In the genomic region with DNA sequence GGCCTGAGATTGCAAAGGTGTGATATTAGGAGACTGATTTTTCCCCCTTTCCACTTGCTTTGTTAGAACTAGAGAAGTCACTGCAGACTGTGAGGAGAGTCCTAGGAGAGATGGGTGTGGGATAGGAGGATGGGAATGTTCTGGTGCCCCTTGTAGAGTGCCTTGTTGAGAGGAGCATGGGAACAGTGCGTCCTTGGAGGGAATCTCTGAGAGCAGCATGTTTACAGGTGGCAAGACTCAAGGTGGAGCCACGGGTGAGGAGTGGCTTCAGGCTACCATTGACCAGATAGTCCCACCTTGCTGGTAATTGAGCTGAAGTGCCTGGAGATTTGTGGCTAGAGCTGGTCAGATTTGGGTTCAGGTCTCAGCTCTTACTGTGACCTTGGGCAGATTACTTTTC, we compare ENCODE assay signal across 14 cellular contexts. TPM values are rescaled to one million over a fixed set of nuclear protein-coding genes. Genes with fewer than 3 reads are reported as not detected.
A peak's percentile ranks its signal among the peaks of the same experiment; 100 is the strongest.
DNase-seq lines count a peak whose midpoint lies in the region; ATAC-seq and TF ChIP-seq lines count a peak whose summit lies in the region.
"Had no signal": no experiment of that assay in that cellular context is flagged by ENCODE, and none has a peak within 500 bp of the region (broad histone marks: within the 10 kb centered on the region; RNA-seq: fewer than 3 reads in every experiment).

No MANE protein-coding gene starts in this region.

- no peak for ATAC-seq in stimulated activated effector memory CD8-positive, alpha-beta T cell treated with anti-CD3 and anti-CD28 coated beads, Interleukin-12 subunit alpha, Interleukin-12 subunit beta, amount 100 ng/mL, for 72 hours
- ATAC-seq: left lobe of liver had no signal

- no peak for DNase-seq in CD8-positive, alpha-beta memory T cell
- DNase-seq in dorsolateral prefrontal cortex = peak in 1 of 10 donors; percentile 24
- DNase-seq in stimulated activated effector memory CD8-positive, alpha-beta T cell treated with anti-CD3 and anti-CD28 coated beads, Interleukin-12 subunit alpha, Interleukin-12 subunit beta, amount 100 ng/mL, for 72 hours (ENCODE audit: low spot score in 2 of 2) = no peak
- DNase-seq in NCI-H1092 (lab: John Stamatoyannopoulos, UW) = no peak
- no peak for DNase-seq in NCI-H1092 treated with DMSO at 0.1 percent for 48 hours (lab: John Stamatoyannopoulos, UW)
- DNase-seq in Caco-2 = no peak
- DNase-seq: activated CD4-positive, CD25-positive, alpha-beta regulatory T cell; DMS153; effector CD8-positive, alpha-beta T cell; HCEC 1CT; NCI-H146; NCI-H748 treated with DMSO at 0.1 percent for 48 hours had no signal

- no peak for TF ChIP-seq CTCF in Loucy (conservative IDR thresholded peaks at IDR 0.05; ENCODE audit: low read length)
- no peak for TF ChIP-seq CTCF in dorsolateral prefrontal cortex (IDR thresholded peaks at IDR 0.05 in 54 of 56, conservative IDR thresholded peaks at IDR 0.05 in 2 of 56; ENCODE audit: low read depth in 1 of 56, partially characterized antibody in 56 of 56)
- no peak for TF ChIP-seq CTCF in Caco-2 (IDR thresholded peaks at IDR 0.05; ENCODE audit: insufficient read depth in 1 of 2, low read depth in 1 of 2, low read length in 1 of 2, severe bottlenecking in 1 of 2, unreplicated experiment in 1 of 2)

- no peaks in the 10 kb centered on the region for H3F3A ChIP-seq in Loucy (ENCODE audit: low read depth)

- H3K9me3 ChIP-seq in CD8-positive, alpha-beta memory T cell (ENCODE audit: low read length) = no peaks in the 10 kb centered on the region
- no peaks in the 10 kb centered on the region for H3K9me3 ChIP-seq in Loucy (ENCODE audit: insufficient read depth, low read depth, low read length)
- no peaks in the 10 kb centered on the region for H3K9me3 ChIP-seq in Caco-2

- peaks cover 97% of the 10 kb centered on the region for H4K20me1 ChIP-seq in Loucy (ENCODE audit: insufficient read depth, low read length, poor library complexity, severe bottlenecking)

- H3K9me2 ChIP-seq in Loucy (replicated peaks; ENCODE audit: low read depth, low read length) = no peaks in the 10 kb centered on the region

- peak overlapping the region; percentile 87 for H3K4me2 ChIP-seq in Loucy (ENCODE audit: low read depth, low read length, poor library complexity, severe bottlenecking)

- H3K79me2 ChIP-seq in Loucy (ENCODE audit: insufficient read depth, low read length) = peaks cover 98% of the 10 kb centered on the region

- BruUV-seq in Caco-2 (replicated peaks; lab: Mats Ljungman, UMichigan) = no TSS peak

- H3K27ac Mint-ChIP-seq in CD8-positive, alpha-beta memory T cell = peak overlapping the region; percentile 80 to 99 (median 94)
- H3K27ac Mint-ChIP-seq in stimulated activated effector memory CD8-positive, alpha-beta T cell treated with anti-CD3 and anti-CD28 coated beads, Interleukin-12 subunit alpha, Interleukin-12 subunit beta, amount 100 ng/mL, for 72 hours = peak overlapping the region; percentile 82
- H3K27ac Mint-ChIP-seq in Caco-2 (ENCODE audit: unreplicated experiment) = no peak overlapping the region

- H3K4me3 Mint-ChIP-seq in CD8-positive, alpha-beta memory T cell = peak overlapping the region; percentile 89 to 98 (median 94)
- peak overlapping the region; percentile 84 for H3K4me3 Mint-ChIP-seq in stimulated activated effector memory CD8-positive, alpha-beta T cell treated with anti-CD3 and anti-CD28 coated beads, Interleukin-12 subunit alpha, Interleukin-12 subunit beta, amount 100 ng/mL, for 72 hours
- H3K4me3 Mint-ChIP-seq in Caco-2 (ENCODE audit: unreplicated experiment) = no peak overlapping the region

- intact Hi-C loops in dorsolateral prefrontal cortex (cut with DNase I) (no loop called here), Caco-2 (cut with micrococcal nuclease; ENCODE audit: unreplicated experiment) (no loop called here)

- H3K27ac ChIP-seq in CD8-positive, alpha-beta memory T cell (ENCODE audit: low read depth, low read length) = no peak overlapping the region
- H3K27ac ChIP-seq in dorsolateral prefrontal cortex = peak overlapping the region in 51 of 59 donors; percentile 4 to 99 (median 79)

- H3K4me1 Mint-ChIP-seq in CD8-positive, alpha-beta memory T cell = peaks cover 96 to 98% (median 98%) of the 10 kb centered on the region in 3 donors
- peaks cover 99% of the 10 kb centered on the region for H3K4me1 Mint-ChIP-seq in stimulated activated effector memory CD8-positive, alpha-beta T cell treated with anti-CD3 and anti-CD28 coated beads, Interleukin-12 subunit alpha, Interleukin-12 subunit beta, amount 100 ng/mL, for 72 hours
- no peaks in the 10 kb centered on the region for H3K4me1 Mint-ChIP-seq in Caco-2 (ENCODE audit: low read depth, unreplicated experiment)

- no peak overlapping the region for H3K9ac ChIP-seq in Loucy (ENCODE audit: low read depth, low read length, poor library complexity, severe bottlenecking)

- H3K9me3 Mint-ChIP-seq in CD8-positive, alpha-beta memory T cell = no peaks in the 10 kb centered on the region
- H3K9me3 Mint-ChIP-seq in stimulated activated effector memory CD8-positive, alpha-beta T cell treated with anti-CD3 and anti-CD28 coated beads, Interleukin-12 subunit alpha, Interleukin-12 subunit beta, amount 100 ng/mL, for 72 hours = no peaks in the 10 kb centered on the region
- no peaks in the 10 kb centered on the region for H3K9me3 Mint-ChIP-seq in Caco-2 (ENCODE audit: unreplicated experiment)

- POLR2A ChIA-PET in CD8-positive, alpha-beta memory T cell (lab: Charles Lee) = interaction anchor here (0.5 to 4.9 kb wide), 3 partner anchors 9 to 26 kb away, joined by 3 to 51 read pairs (median 6); no protein-coding TSS in a partner anchor
- POLR2A ChIA-PET in Caco-2 (lab: Charles Lee) = interaction anchor here (0.6 kb wide), 1 partner anchor 197 kb away, joined by 3 read pairs; no protein-coding TSS in a partner anchor

- no peaks in the 10 kb centered on the region for H3K36me3 ChIP-seq in CD8-positive, alpha-beta memory T cell (ENCODE audit: insufficient read depth, low read length)
- H3K36me3 ChIP-seq in Loucy (ENCODE audit: insufficient read depth, low read length) (peaks cover 8% of the 10 kb centered on the region; the same call in 1 of the 2 replicates), Caco-2 (ENCODE audit: control insufficient read depth, insufficient read depth, low read length) (0 out of 2 replicates have a peak, but pooled peaks cover 4% of the 10 kb centered on the region)

- H3K4me1 ChIP-seq in CD8-positive, alpha-beta memory T cell (ENCODE audit: insufficient read depth, low read length) = peaks cover 97% of the 10 kb centered on the region
- H3K4me1 ChIP-seq in Loucy (ENCODE audit: insufficient read depth, low read length, poor library complexity, severe bottlenecking) (peaks cover 93% of the 10 kb centered on the region), Caco-2 (peaks cover 10% of the 10 kb centered on the region)

- no peak overlapping the region for H2AFZ ChIP-seq in Loucy (ENCODE audit: low read length)

- H3K27me3 ChIP-seq in CD8-positive, alpha-beta memory T cell (ENCODE audit: insufficient read depth, low read length, poor library complexity, severe bottlenecking) = no peaks in the 10 kb centered on the region
- H3K27me3 ChIP-seq in Loucy (ENCODE audit: insufficient read depth, low read length, poor library complexity, severe bottlenecking) (no peaks in the 10 kb centered on the region), dorsolateral prefrontal cortex (no peaks in the 10 kb centered on the region), Caco-2 (replicated peaks; ENCODE audit: control insufficient read depth, insufficient read depth, low read length) (no peaks in the 10 kb centered on the region)

- H3K27me3 Mint-ChIP-seq in CD8-positive, alpha-beta memory T cell = peaks cover 0 to 4% of the 10 kb centered on the region in 2 donors
- no peaks in the 10 kb centered on the region for H3K27me3 Mint-ChIP-seq in Caco-2 (ENCODE audit: insufficient read depth, unreplicated experiment)

- peaks cover 3 to 8% (median 4%) of the 10 kb centered on the region in 3 donors for H3K36me3 Mint-ChIP-seq in CD8-positive, alpha-beta memory T cell
- peaks cover 32% of the 10 kb centered on the region for H3K36me3 Mint-ChIP-seq in stimulated activated effector memory CD8-positive, alpha-beta T cell treated with anti-CD3 and anti-CD28 coated beads, Interleukin-12 subunit alpha, Interleukin-12 subunit beta, amount 100 ng/mL, for 72 hours
- H3K36me3 Mint-ChIP-seq in Caco-2 (ENCODE audit: insufficient read depth, unreplicated experiment) = peaks cover 9% of the 10 kb centered on the region

- peak overlapping the region; percentile 85 for H3K4me3 ChIP-seq in CD8-positive, alpha-beta memory T cell (ENCODE audit: low read length)
- H3K4me3 ChIP-seq in Loucy (ENCODE audit: low read length, poor library complexity, severe bottlenecking) = peak overlapping the region; percentile 94
- no peak overlapping the region for H3K4me3 ChIP-seq in dorsolateral prefrontal cortex
- no peak overlapping the region for H3K4me3 ChIP-seq in Caco-2 (ENCODE audit: low read depth, low read length)

- CTCF ChIA-PET in CD8-positive, alpha-beta memory T cell (lab: Charles Lee) = interaction anchor here (1.0 to 8.1 kb wide), 4 partner anchors 8 to 196 kb away, joined by 3 to 71 read pairs (median 24); no protein-coding TSS in a partner anchor
- CTCF ChIA-PET in Caco-2 (lab: Charles Lee) = interaction anchor here (1.1 to 2.4 kb wide), 2 partner anchors 8 to 180 kb away, joined by 4 to 9 read pairs; no protein-coding TSS in a partner anchor

RNA-seq across cellular contexts. Expression of a gene that starts 6.0 kb away (rescaled TPM):
- 100 to 1,000 TPM; 104 to 108 TPM for total RNA-seq in CD8-positive, alpha-beta memory T cell
- polyA plus RNA-seq in CD8-positive, alpha-beta memory T cell = 73.5 TPM
- total RNA-seq in dorsolateral prefrontal cortex (100 to 1,000 TPM; 110 to 346 (median 179) TPM), Caco-2 (2022) (196 and 205 TPM in 2 replicates)

Comparison
In these comparisons a context has a peak if more than half of its experiments do, and no peak if none do; other contexts are left out.
1. H3K4me3 ChIP-seq: peak in CD8-positive, alpha-beta memory T cell (single experiment) and Loucy (single experiment); none in dorsolateral prefrontal cortex (0 of 59) and Caco-2 (single experiment).